Comparison of ENCODE assay signal across 13 cellular contexts in the genomic region with DNA sequence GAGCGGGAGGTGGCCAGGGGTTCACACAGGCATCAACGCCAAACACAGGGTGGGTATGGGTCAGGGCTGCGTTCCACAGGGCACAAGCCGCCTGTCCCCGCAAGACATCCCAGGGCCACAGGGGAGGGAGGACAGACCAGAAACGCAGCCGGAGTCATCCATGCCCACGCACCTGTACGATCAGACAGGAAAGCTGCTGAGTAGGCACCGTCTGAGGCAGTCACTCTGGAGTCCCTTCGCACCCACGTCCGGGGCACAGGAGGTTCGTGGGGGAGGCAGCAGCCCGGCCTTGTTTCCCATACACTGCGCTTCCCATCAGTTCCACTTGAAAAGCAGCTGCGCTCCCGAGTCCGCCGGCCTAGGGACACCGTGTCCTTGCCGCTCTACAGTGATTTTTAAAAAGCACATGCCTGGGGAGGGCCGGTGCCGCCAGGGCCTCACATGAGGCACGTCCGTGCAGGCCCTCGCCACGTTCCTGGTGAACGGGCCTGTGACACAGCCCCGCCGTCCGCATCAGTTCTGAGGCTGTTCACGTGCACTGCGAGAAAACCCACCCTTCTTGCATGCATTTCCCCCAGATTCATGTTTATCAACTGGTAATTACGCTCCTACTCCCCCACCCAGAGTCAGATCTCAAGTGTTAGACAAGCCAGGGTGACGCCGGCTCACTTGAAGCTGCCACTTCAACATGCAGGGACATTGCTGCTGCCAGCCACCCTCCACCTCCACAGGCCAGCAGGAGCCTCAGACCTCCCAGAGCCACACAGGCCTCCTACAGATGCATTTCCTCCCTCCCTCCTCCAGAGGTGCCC. TPM values are rescaled to one million over a fixed set of nuclear protein-coding genes. Genes with fewer than 3 reads are reported as not detected.
A peak's percentile ranks its signal among the peaks of the same experiment; 100 is the strongest.
DNase-seq lines count a peak whose midpoint lies in the region; ATAC-seq, FAIRE-seq and TF ChIP-seq lines count a peak whose summit lies in the region.
"Had no signal": no experiment of that assay in that cellular context is flagged by ENCODE, and none has a peak within 500 bp of the region (broad histone marks: within the 10 kb centered on the region; RNA-seq: fewer than 3 reads in every experiment).

No MANE protein-coding gene starts in this region.

- peak; percentile 52 for ATAC-seq in stimulated activated naive CD8-positive, alpha-beta T cell treated with anti-CD3 and anti-CD28 coated beads, Interleukin-15, amount 100 ng/mL, for 72 hours
- ATAC-seq in stimulated activated naive CD8-positive, alpha-beta T cell treated with anti-CD3 and anti-CD28 coated beads, Interleukin-15, Interleukin-2, amounts not matched to agents 100 U/mL and 50 U/mL, for 24 hours = no peak
- peak; percentile 41 for ATAC-seq in activated T-helper 17 cell treated with anti-CD3 and anti-CD28 coated beads, Interleukin-2, amount 50 U/mL, for 72 hours (replicated peaks)
- peak; percentile 36 for ATAC-seq in left colon
- ATAC-seq in HG03196 (IDR thresholded peaks at IDR 0.05; ENCODE audit: unreplicated experiment) = no peak

- no peak overlapping the region for H3K4me3 Mint-ChIP-seq in stimulated activated naive CD8-positive, alpha-beta T cell treated with anti-CD3 and anti-CD28 coated beads, Interleukin-15, amount 100 ng/mL, for 72 hours
- H3K4me3 Mint-ChIP-seq in activated T-helper 17 cell treated with anti-CD3 and anti-CD28 coated beads, Interleukin-2, amount 50 U/mL, for 72 hours = no peak overlapping the region

- peak overlapping the region in 1 of 2 donors; percentile 2 for H3K27ac Mint-ChIP-seq in stimulated activated naive CD8-positive, alpha-beta T cell treated with anti-CD3 and anti-CD28 coated beads, Interleukin-15, amount 100 ng/mL, for 72 hours
- no peak overlapping the region for H3K27ac Mint-ChIP-seq in activated T-helper 17 cell treated with anti-CD3 and anti-CD28 coated beads, Interleukin-2, amount 50 U/mL, for 72 hours

- H3K4me1 ChIP-seq in esophagus muscularis mucosa = peaks cover 5 to 10% (median 7%) of the 10 kb centered on the region in 4 donors

- H3K36me3 ChIP-seq in esophagus muscularis mucosa = peaks cover 35 to 81% (median 62%) of the 10 kb centered on the region in 4 donors

- peaks cover 94% of the 10 kb centered on the region for H3K36me3 Mint-ChIP-seq in activated T-helper 17 cell treated with anti-CD3 and anti-CD28 coated beads, Interleukin-2, amount 50 U/mL, for 72 hours (ENCODE audit: low read depth)

- no peak overlapping the region for H3K27ac ChIP-seq in esophagus muscularis mucosa (replicated peaks in 1 of 4)
- H3K27ac ChIP-seq: BLaER1, skin epidermis had no signal

- intact Hi-C loops in left colon (cut with DNase I, micrococcal nuclease) = no loop called here
- intact Hi-C loops in esophagus muscularis mucosa (cut with DNase I) = no loop called here

- no peak overlapping the region for H3K4me3 ChIP-seq in esophagus muscularis mucosa
- H3K4me3 ChIP-seq: BLaER1, skin epidermis had no signal

- H3K9me3 Mint-ChIP-seq in stimulated activated naive CD8-positive, alpha-beta T cell treated with anti-CD3 and anti-CD28 coated beads, Interleukin-15, amount 100 ng/mL, for 72 hours = no peaks in the 10 kb centered on the region
- no peaks in the 10 kb centered on the region for H3K9me3 Mint-ChIP-seq in activated T-helper 17 cell treated with anti-CD3 and anti-CD28 coated beads, Interleukin-2, amount 50 U/mL, for 72 hours

- no peak for DNase-seq in stimulated activated naive CD8-positive, alpha-beta T cell treated with anti-CD3 and anti-CD28 coated beads, Interleukin-15, amount 100 ng/mL, for 72 hours
- no peak for DNase-seq in stimulated activated naive CD8-positive, alpha-beta T cell treated with anti-CD3 and anti-CD28 coated beads, Interleukin-15, Interleukin-2, amounts not matched to agents 100 U/mL and 50 U/mL, for 24 hours
- DNase-seq in left colon (no peak), urothelium cell line (ENCODE audit: low spot score) (no peak), cerebellar cortex (ENCODE audit: low spot score) (no peak), esophagus muscularis mucosa (ENCODE audit: extremely low spot score) (no peak)
- DNase-seq: foreskin fibroblast, NCI-H1092 had no signal

- no peaks in the 10 kb centered on the region for H3K27me3 Mint-ChIP-seq in stimulated activated naive CD8-positive, alpha-beta T cell treated with anti-CD3 and anti-CD28 coated beads, Interleukin-15, amount 100 ng/mL, for 72 hours
- no peaks in the 10 kb centered on the region for H3K27me3 Mint-ChIP-seq in activated T-helper 17 cell treated with anti-CD3 and anti-CD28 coated beads, Interleukin-2, amount 50 U/mL, for 72 hours

- no peaks in the 10 kb centered on the region for H3K4me1 Mint-ChIP-seq in stimulated activated naive CD8-positive, alpha-beta T cell treated with anti-CD3 and anti-CD28 coated beads, Interleukin-15, amount 100 ng/mL, for 72 hours
- no peaks in the 10 kb centered on the region for H3K4me1 Mint-ChIP-seq in activated T-helper 17 cell treated with anti-CD3 and anti-CD28 coated beads, Interleukin-2, amount 50 U/mL, for 72 hours

- H3K9me3 ChIP-seq in esophagus muscularis mucosa = no peaks in the 10 kb centered on the region
- H3K9me3 ChIP-seq: BLaER1 had no signal

- FAIRE-seq in urothelium cell line (lab: Jason Lieb, UNC) = no peak
- FAIRE-seq: RCC 7860 had no signal

- no peak for TF ChIP-seq CTCF in esophagus muscularis mucosa (IDR thresholded peaks at IDR 0.05)

- TF ChIP-seq POLR2A in esophagus muscularis mucosa (IDR thresholded peaks at IDR 0.05; ENCODE audit: low read depth) = no peak

- no peaks in the 10 kb centered on the region for H3K27me3 ChIP-seq in esophagus muscularis mucosa
- H3K27me3 ChIP-seq: BLaER1 had no signal

- 95% methylated on average over 22 of the region's 37 CpGs for WGBS in esophagus muscularis mucosa

- no peak for TF ChIP-seq EP300 in esophagus muscularis mucosa (IDR thresholded peaks at IDR 0.05)

RNA-seq across cellular contexts. Expression of a gene that starts 34.8 kb away (rescaled TPM):
- total RNA-seq in activated T-helper 17 cell treated with anti-CD3 and anti-CD28 coated beads, Interleukin-2, amount 50 U/mL, for 72 hours = 100 to 1,000 TPM in 1 of 2 donors, 10 to 100 TPM in 1; 66.0 to 204 TPM
- 10 to 100 TPM; 67.1 to 77.9 TPM for total RNA-seq in left colon
- 10 to 100 TPM; 57.3 to 81.4 (median 74.4) TPM for total RNA-seq in esophagus muscularis mucosa

Comparison
In these comparisons a context has a peak if more than half of its experiments do, and no peak if none do; other contexts are left out.
1. ATAC-seq: peak in stimulated activated naive CD8-positive, alpha-beta T cell treated with anti-CD3 and anti-CD28 coated beads, Interleukin-15, amount 100 ng/mL, for 72 hours (single experiment), activated T-helper 17 cell treated with anti-CD3 and anti-CD28 coated beads, Interleukin-2, amount 50 U/mL, for 72 hours (single experiment) and left colon (single experiment); none in stimulated activated naive CD8-positive, alpha-beta T cell treated with anti-CD3 and anti-CD28 coated beads, Interleukin-15, Interleukin-2, amounts not matched to agents 100 U/mL and 50 U/mL, for 24 hours (single experiment) and HG03196 (single experiment).